Comparison of ENCODE assay signal across 1 cellular context in the genomic region with DNA sequence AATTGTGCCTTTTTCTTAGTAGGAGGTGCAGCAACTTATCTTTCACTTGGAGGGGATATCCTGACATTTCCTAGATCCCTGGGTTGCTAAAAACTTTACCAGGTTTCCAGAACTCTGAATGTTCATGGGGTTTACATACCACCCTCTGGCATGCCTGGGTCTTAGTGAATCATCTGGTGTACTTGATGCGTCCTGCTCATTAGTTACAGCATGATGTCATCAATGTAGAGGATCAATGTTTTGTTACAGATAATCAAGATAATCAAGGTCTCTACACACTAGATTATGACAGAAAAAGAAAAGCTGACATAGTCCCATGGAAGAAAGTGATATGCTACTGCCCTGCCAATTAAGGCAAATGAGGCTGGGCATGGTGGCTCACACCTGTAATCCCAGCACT.
TF ChIP-seq lines count a peak whose summit lies in the region.

No MANE protein-coding gene starts in this region.

TF ChIP-seq in HEK293, 187 proteins besides CTCF, POLR2A, EP300 and RAD21 (continued from another document):
- peak; percentile 62 for TF ChIP-seq ZNF629 (tag by site-specific recombination; IDR thresholded peaks at IDR 0.05)
- peak; percentile 66 for TF ChIP-seq ATF2 (tag by site-specific recombination; IDR thresholded peaks at IDR 0.05; ENCODE audit: low read depth)
- TF ChIP-seq ZNF18 (tag by site-specific recombination; IDR thresholded peaks at IDR 0.05), result no peak
- TF ChIP-seq ZNF580 (tag by site-specific recombination; IDR thresholded peaks at IDR 0.05), result no peak
TF ChIP-seq in HEK293: peak in this region for 2.
